ENCODE assay signal across 18 cellular contexts in genomic region chr3:169822983-169823382, GRCh38. TPM values are rescaled to one million over a fixed set of nuclear protein-coding genes. Genes with fewer than 3 reads are reported as not detected.
"Had no signal": no experiment of that assay in that cellular context is flagged by ENCODE, and none has a peak within 500 bp of the region (broad histone marks: within the 10 kb centered on the region; RNA-seq: fewer than 3 reads in every experiment).

No MANE protein-coding gene starts in this region.

- H3K27ac ChIP-seq: adrenal gland, colonic mucosa, right atrium auricular region, skin epidermis, tibial nerve had no signal

- H3K4me1 ChIP-seq: adrenal gland, colonic mucosa, right atrium auricular region, tibial nerve had no signal

- H3K9me3 ChIP-seq: adrenal gland, colonic mucosa, right atrium auricular region, tibial nerve had no signal

- H3K27me3 ChIP-seq: adrenal gland, colonic mucosa, right atrium auricular region, tibial nerve had no signal

- FAIRE-seq: endothelial cell of umbilical vein had no signal

- H3K36me3 ChIP-seq: adrenal gland, colonic mucosa, right atrium auricular region, tibial nerve had no signal

- H3K4me3 ChIP-seq: adrenal gland, colonic mucosa, right atrium auricular region, skin epidermis, tibial nerve had no signal

- DNase-seq: activated CD4-positive, alpha-beta T cell treated with anti-CD3 and anti-CD28 coated beads, Interleukin-2, amount 10 ng/mL, durations not matched to agents 7 days and 5 days; activated CD4-positive, CD25-positive, alpha-beta regulatory T cell; activated naive CD4-positive, alpha-beta T cell treated with anti-CD3 and anti-CD28 coated beads, Interleukin-2, amount 50 U/mL, for 16 hours; adrenal gland; caudate nucleus; colonic mucosa; effector CD4-positive, alpha-beta T cell; foreskin melanocyte; head of caudate nucleus; nucleus accumbens had no signal

RNA-seq across cellular contexts. Expression of gene LRRIQ4, which starts 10.3 kb away (rescaled TPM):
- total RNA-seq: activated CD4-positive, alpha-beta T cell treated with anti-CD3 and anti-CD28 coated beads, Interleukin-2, amount 10 ng/mL, durations not matched to agents 7 days and 5 days; colonic mucosa; endothelial cell of umbilical vein; mucosa of gallbladder; natural killer cell treated with Interleukin-12 subunit alpha and Interleukin-12 subunit beta and Interleukin-15 and Interleukin-18, amount 100 ng/mL, for 72 hours; posterior vena cava; tibial nerve had no signal

RNA-seq across cellular contexts. Expression of gene LRRC31, which starts 46.8 kb away (rescaled TPM):
- total RNA-seq: activated CD4-positive, alpha-beta T cell treated with anti-CD3 and anti-CD28 coated beads, Interleukin-2, amount 10 ng/mL, durations not matched to agents 7 days and 5 days; activated CD8-positive, alpha-beta memory T cell treated with anti-CD3 and anti-CD28 coated beads for 36 hours; adrenal gland; endothelial cell of umbilical vein; natural killer cell treated with Interleukin-12 subunit alpha and Interleukin-12 subunit beta and Interleukin-15 and Interleukin-18, amount 100 ng/mL, for 72 hours; posterior vena cava; right atrium auricular region; tibial nerve had no signal
- polyA plus RNA-seq: adrenal gland, endothelial cell of umbilical vein had no signal
